Comparison of ENCODE assay signal across 1 cellular context in genomic region chr19:10295305-10295846, GRCh38.
A peak's percentile ranks its signal among the peaks of the same experiment; 100 is the strongest.
TF ChIP-seq lines count a peak whose summit lies in the region.

No MANE protein-coding gene starts in this region.

TF ChIP-seq in GM12878, 131 proteins besides CTCF, POLR2A, EP300 and RAD21 (continues in another document):
- no peak for TF ChIP-seq TAF1 (IDR thresholded peaks at IDR 0.05; ENCODE audit: borderline replicate concordance, low read depth, low read length)
- TF ChIP-seq RAD51 (IDR thresholded peaks at IDR 0.05), result no peak
- 0 out of 2 replicates have a peak, but pooled peaks have one; percentile 49 for TF ChIP-seq TCF3 (IDR thresholded peaks at IDR 0.05; ENCODE audit: borderline replicate concordance, insufficient read depth, low read depth, low read length)
- no peak for TF ChIP-seq SMC3 (IDR thresholded peaks at IDR 0.05; ENCODE audit: borderline replicate concordance, low read length)
- TF ChIP-seq E4F1 (IDR thresholded peaks at IDR 0.05; ENCODE audit: borderline replicate concordance, partially characterized antibody), result no peak
- TF ChIP-seq CBX5 (IDR thresholded peaks at IDR 0.05; ENCODE audit: low read depth), result no peak
- TF ChIP-seq BHLHE40 (IDR thresholded peaks at IDR 0.05; ENCODE audit: borderline replicate concordance in 1 of 2, low read depth in 2 of 2, low read length in 1 of 2), result peak; percentile 60 to 79; a peak in 3 of 4 replicates
- no peak for TF ChIP-seq CHD2 (IDR thresholded peaks at IDR 0.05; ENCODE audit: borderline replicate concordance, low read depth, low read length)
- TF ChIP-seq, protein P1, sequence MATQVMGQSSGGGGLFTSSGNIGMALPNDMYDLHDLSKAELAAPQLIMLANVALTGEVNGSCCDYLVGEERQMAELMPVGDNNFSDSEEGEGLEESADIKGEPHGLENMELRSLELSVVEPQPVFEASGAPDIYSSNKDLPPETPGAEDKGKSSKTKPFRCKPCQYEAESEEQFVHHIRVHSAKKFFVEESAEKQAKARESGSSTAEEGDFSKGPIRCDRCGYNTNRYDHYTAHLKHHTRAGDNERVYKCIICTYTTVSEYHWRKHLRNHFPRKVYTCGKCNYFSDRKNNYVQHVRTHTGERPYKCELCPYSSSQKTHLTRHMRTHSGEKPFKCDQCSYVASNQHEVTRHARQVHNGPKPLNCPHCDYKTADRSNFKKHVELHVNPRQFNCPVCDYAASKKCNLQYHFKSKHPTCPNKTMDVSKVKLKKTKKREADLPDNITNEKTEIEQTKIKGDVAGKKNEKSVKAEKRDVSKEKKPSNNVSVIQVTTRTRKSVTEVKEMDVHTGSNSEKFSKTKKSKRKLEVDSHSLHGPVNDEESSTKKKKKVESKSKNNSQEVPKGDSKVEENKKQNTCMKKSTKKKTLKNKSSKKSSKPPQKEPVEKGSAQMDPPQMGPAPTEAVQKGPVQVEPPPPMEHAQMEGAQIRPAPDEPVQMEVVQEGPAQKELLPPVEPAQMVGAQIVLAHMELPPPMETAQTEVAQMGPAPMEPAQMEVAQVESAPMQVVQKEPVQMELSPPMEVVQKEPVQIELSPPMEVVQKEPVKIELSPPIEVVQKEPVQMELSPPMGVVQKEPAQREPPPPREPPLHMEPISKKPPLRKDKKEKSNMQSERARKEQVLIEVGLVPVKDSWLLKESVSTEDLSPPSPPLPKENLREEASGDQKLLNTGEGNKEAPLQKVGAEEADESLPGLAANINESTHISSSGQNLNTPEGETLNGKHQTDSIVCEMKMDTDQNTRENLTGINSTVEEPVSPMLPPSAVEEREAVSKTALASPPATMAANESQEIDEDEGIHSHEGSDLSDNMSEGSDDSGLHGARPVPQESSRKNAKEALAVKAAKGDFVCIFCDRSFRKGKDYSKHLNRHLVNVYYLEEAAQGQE (IDR thresholded peaks at IDR 0.05; ENCODE audit: low read depth, low read length), result no peak
- TF ChIP-seq EGR1 (IDR thresholded peaks at IDR 0.05; ENCODE audit: borderline replicate concordance in 1 of 2, low read depth in 2 of 2, low read length in 2 of 2), result no peak
- no peak for TF ChIP-seq BMI1 (IDR thresholded peaks at IDR 0.05; ENCODE audit: borderline replicate concordance)
- no peak for TF ChIP-seq CBFB (IDR thresholded peaks at IDR 0.05; ENCODE audit: low read depth)
- TF ChIP-seq GATAD2B (conservative IDR thresholded peaks at IDR 0.05; ENCODE audit: low read depth), result peak; percentile 92
- no peak for TF ChIP-seq JUNB (IDR thresholded peaks at IDR 0.05)
- TF ChIP-seq DPF2 (IDR thresholded peaks at IDR 0.05), result 0 out of 2 replicates have a peak, but pooled peaks have one; percentile 40
- TF ChIP-seq JUND (IDR thresholded peaks at IDR 0.05; ENCODE audit: low read depth, low read length), result no peak
- TF ChIP-seq ZBTB40 (IDR thresholded peaks at IDR 0.05; ENCODE audit: borderline replicate concordance), result no peak
- TF ChIP-seq ATF2 (IDR thresholded peaks at IDR 0.05; ENCODE audit: low read length), result no peak
- no peak for TF ChIP-seq MYC (IDR thresholded peaks at IDR 0.05; ENCODE audit: insufficient read depth, insufficient read length, insufficient replicate concordance, low read length, severe bottlenecking)
- TF ChIP-seq SIN3A (IDR thresholded peaks at IDR 0.05; ENCODE audit: low read depth, low read length), result 0 out of 2 replicates have a peak, but pooled peaks have one; percentile 66
- no peak for TF ChIP-seq SUZ12 (IDR thresholded peaks at IDR 0.05; ENCODE audit: unreplicated experiment)
- no peak for TF ChIP-seq TBL1XR1 (IDR thresholded peaks at IDR 0.05; ENCODE audit: low read depth, low read length)
- TF ChIP-seq, protein P2, sequence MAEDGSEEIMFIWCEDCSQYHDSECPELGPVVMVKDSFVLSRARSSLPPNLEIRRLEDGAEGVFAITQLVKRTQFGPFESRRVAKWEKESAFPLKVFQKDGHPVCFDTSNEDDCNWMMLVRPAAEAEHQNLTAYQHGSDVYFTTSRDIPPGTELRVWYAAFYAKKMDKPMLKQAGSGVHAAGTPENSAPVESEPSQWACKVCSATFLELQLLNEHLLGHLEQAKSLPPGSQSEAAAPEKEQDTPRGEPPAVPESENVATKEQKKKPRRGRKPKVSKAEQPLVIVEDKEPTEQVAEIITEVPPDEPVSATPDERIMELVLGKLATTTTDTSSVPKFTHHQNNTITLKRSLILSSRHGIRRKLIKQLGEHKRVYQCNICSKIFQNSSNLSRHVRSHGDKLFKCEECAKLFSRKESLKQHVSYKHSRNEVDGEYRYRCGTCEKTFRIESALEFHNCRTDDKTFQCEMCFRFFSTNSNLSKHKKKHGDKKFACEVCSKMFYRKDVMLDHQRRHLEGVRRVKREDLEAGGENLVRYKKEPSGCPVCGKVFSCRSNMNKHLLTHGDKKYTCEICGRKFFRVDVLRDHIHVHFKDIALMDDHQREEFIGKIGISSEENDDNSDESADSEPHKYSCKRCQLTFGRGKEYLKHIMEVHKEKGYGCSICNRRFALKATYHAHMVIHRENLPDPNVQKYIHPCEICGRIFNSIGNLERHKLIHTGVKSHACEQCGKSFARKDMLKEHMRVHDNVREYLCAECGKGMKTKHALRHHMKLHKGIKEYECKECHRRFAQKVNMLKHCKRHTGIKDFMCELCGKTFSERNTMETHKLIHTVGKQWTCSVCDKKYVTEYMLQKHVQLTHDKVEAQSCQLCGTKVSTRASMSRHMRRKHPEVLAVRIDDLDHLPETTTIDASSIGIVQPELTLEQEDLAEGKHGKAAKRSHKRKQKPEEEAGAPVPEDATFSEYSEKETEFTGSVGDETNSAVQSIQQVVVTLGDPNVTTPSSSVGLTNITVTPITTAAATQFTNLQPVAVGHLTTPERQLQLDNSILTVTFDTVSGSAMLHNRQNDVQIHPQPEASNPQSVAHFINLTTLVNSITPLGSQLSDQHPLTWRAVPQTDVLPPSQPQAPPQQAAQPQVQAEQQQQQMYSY (CRISPR knock-in tag; IDR thresholded peaks at IDR 0.05), result no peak
- TF ChIP-seq PKNOX1 (IDR thresholded peaks at IDR 0.05), result peak; percentile 82
- TF ChIP-seq IKZF2 (IDR thresholded peaks at IDR 0.05), result no peak
- TF ChIP-seq ZNF217 (IDR thresholded peaks at IDR 0.05), result no peak
- TF ChIP-seq ZZZ3 (IDR thresholded peaks at IDR 0.05; ENCODE audit: control insufficient read depth, insufficient read length, low read depth), result no peak
- TF ChIP-seq, protein P3, sequence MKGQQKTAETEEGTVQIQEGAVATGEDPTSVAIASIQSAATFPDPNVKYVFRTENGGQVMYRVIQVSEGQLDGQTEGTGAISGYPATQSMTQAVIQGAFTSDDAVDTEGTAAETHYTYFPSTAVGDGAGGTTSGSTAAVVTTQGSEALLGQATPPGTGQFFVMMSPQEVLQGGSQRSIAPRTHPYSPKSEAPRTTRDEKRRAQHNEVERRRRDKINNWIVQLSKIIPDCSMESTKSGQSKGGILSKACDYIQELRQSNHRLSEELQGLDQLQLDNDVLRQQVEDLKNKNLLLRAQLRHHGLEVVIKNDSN (IDR thresholded peaks at IDR 0.05; ENCODE audit: borderline replicate concordance, extremely low read length, insufficient read depth, low read depth, low read length), result no peak
- TF ChIP-seq ZNF207 (IDR thresholded peaks at IDR 0.05; ENCODE audit: borderline replicate concordance), result no peak
- TF ChIP-seq SMARCA5 (IDR thresholded peaks at IDR 0.05), result 0 out of 2 replicates have a peak, but pooled peaks have one; percentile 20
- TF ChIP-seq STAT3 (IDR thresholded peaks at IDR 0.05; ENCODE audit: low read depth, low read length), result no peak
- TF ChIP-seq IRF4 (IDR thresholded peaks at IDR 0.05; ENCODE audit: low read depth, low read length), result no peak
- TF ChIP-seq ZNF24 (IDR thresholded peaks at IDR 0.05), result no peak
- TF ChIP-seq MTA2 (IDR thresholded peaks at IDR 0.05; ENCODE audit: low read depth), result peak; percentile 35; the same call in 1 of the 2 replicates
- no peak for TF ChIP-seq EZH2 (IDR thresholded peaks at IDR 0.05; ENCODE audit: borderline replicate concordance, control insufficient read depth, low read depth, low read length)
- TF ChIP-seq BACH1 (IDR thresholded peaks at IDR 0.05; ENCODE audit: borderline replicate concordance), result peak; percentile 94; the same call in 1 of the 2 replicates
- 0 out of 2 replicates have a peak, but pooled peaks have one; percentile 18 for TF ChIP-seq POLR2AphosphoS5 (IDR thresholded peaks at IDR 0.05; ENCODE audit: low read length)
- no peak for TF ChIP-seq RB1 (IDR thresholded peaks at IDR 0.05; ENCODE audit: borderline replicate concordance)
- TF ChIP-seq BRCA1 (IDR thresholded peaks at IDR 0.05; ENCODE audit: low read depth, low read length), result no peak
- no peak for TF ChIP-seq KLF5 (IDR thresholded peaks at IDR 0.05; ENCODE audit: partially characterized antibody)
- TF ChIP-seq ZSCAN29 (IDR thresholded peaks at IDR 0.05), result no peak
- TF ChIP-seq YY1 (IDR thresholded peaks at IDR 0.05; ENCODE audit: low read depth, low read length), result peak; percentile 44; the same call in 1 of the 2 replicates
